2 cellular contexts compared by ENCODE assay signal in the genomic region with DNA sequence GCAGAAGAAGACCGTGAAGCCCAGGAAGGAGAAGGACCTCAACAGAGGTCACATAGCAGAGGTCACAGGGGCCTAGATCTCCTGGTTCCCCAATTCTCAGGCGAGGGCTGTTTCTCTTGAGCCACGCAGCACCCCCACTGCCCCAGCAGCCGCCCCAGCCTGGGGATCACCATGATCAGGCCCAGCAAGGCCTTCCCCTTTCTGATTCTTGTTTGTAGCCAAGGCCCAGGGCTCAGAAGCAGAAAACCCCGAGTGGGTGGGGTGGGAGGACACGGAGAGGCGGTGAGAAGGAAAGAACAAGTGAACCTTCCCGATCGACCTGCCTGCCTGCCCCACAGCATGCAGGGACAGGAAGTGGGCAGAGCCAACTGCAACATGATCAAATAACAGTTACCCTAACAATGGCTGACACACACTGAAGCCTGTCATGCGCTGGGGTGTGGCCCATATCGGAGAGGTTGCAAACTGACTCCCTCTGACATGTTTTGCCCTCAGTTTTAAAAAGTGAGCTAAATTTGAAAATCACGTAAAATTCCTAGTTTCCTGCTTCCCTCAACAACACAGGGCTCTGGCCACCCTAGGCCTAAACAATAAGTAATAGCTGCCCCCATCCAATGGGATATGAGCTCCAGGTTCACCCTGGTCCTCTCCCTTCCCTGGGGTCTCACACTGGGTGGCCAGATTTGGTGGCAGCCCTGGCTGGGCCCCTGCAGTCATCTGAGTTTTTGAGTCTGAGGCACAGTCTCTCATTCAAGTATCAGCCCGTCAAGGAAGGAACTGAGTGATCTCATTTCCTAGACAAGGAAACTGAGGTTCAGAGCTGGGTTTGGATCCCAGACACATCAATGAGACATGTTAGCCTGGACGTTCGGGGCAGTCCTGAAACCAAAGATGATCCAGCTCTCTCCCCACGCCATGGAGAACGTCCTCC.
TF ChIP-seq lines count a peak whose summit lies in the region.

No MANE protein-coding gene starts in this region.

TF ChIP-seq in HEK293, 187 proteins besides CTCF, POLR2A, EP300 and RAD21 (continued from another document):
- TF ChIP-seq, protein P1, sequence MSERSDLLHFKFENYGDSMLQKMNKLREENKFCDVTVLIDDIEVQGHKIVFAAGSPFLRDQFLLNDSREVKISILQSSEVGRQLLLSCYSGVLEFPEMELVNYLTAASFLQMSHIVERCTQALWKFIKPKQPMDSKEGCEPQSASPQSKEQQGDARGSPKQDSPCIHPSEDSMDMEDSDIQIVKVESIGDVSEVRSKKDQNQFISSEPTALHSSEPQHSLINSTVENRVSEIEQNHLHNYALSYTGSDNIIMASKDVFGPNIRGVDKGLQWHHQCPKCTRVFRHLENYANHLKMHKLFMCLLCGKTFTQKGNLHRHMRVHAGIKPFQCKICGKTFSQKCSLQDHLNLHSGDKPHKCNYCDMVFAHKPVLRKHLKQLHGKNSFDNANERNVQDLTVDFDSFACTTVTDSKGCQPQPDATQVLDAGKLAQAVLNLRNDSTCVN (tag by site-specific recombination; optimal IDR thresholded peaks at IDR 0.05): no peak

TF ChIP-seq in SK-N-SH, 30 proteins besides CTCF, POLR2A, EP300 and RAD21 (continued from another document):
- TF ChIP-seq, protein P2, sequence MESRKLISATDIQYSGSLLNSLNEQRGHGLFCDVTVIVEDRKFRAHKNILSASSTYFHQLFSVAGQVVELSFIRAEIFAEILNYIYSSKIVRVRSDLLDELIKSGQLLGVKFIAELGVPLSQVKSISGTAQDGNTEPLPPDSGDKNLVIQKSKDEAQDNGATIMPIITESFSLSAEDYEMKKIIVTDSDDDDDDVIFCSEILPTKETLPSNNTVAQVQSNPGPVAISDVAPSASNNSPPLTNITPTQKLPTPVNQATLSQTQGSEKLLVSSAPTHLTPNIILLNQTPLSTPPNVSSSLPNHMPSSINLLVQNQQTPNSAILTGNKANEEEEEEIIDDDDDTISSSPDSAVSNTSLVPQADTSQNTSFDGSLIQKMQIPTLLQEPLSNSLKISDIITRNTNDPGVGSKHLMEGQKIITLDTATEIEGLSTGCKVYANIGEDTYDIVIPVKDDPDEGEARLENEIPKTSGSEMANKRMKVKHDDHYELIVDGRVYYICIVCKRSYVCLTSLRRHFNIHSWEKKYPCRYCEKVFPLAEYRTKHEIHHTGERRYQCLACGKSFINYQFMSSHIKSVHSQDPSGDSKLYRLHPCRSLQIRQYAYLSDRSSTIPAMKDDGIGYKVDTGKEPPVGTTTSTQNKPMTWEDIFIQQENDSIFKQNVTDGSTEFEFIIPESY (IDR thresholded peaks at IDR 0.05; ENCODE audit: borderline replicate concordance, low read depth): no peak
- no peak for TF ChIP-seq POLR2AphosphoS5 (IDR thresholded peaks at IDR 0.05; ENCODE audit: low read depth, low read length)
